Comparison of ENCODE assay signal across 1 cellular context in genomic region chr12:109951751-109952150, GRCh38.
TF ChIP-seq lines count a peak whose summit lies in the region.

No MANE protein-coding gene starts in this region.

TF ChIP-seq in HEK293, 187 proteins besides CTCF, POLR2A, EP300 and RAD21 (continued from another document):
- TF ChIP-seq AEBP2 (tag by site-specific recombination; IDR thresholded peaks at IDR 0.05; ENCODE audit: borderline replicate concordance) (no peak), TRIM28 (IDR thresholded peaks at IDR 0.05; ENCODE audit: borderline replicate concordance, low read length) (no peak), INSM2 (tag by site-specific recombination; IDR thresholded peaks at IDR 0.05) (no peak)
TF ChIP-seq in HEK293: peak in this region for 5.
